Comparison of ENCODE assay signal across 8 cellular contexts in the genomic region with DNA sequence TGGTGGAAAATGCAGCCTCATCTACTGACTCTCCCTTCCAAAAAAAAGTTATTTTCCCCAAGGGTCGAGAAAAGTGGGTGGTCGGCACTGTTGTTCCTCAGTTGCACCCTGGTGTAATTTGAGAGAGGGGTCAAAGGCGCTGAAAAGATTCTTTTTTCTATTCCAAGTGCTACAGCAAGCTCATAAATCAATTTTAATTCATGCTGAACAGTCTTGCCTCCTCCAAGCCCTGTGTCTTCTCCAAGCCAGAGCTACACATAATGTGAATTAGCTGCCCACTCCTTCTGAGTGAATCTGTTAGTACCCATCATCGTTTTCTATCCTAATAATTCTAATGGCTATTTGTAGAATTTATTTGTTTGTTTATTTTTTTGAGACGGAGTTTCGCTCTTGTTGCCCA. TPM values are rescaled to one million over a fixed set of nuclear protein-coding genes. Genes with fewer than 3 reads are reported as not detected.
DNase-seq lines count a peak whose midpoint lies in the region; ATAC-seq, FAIRE-seq and TF ChIP-seq lines count a peak whose summit lies in the region.

No MANE protein-coding gene starts in this region.

- no peak for TF ChIP-seq RAD21 in H1 (IDR thresholded peaks at IDR 0.05 in 1 of 2, conservative IDR thresholded peaks at IDR 0.05 in 1 of 2; ENCODE audit: low read depth in 2 of 2, low read length in 2 of 2)

- peaks cover 3% of the 10 kb centered on the region for H3K4me1 ChIP-seq in NT2/D1 (ENCODE audit: insufficient read depth, insufficient read length)
- peaks cover 0 to 6% (median 2%) of the 10 kb centered on the region in 4 experiments; a peak in 2 of 7 replicates for H3K4me1 ChIP-seq in H1 (replicated peaks in 1 of 4; ENCODE audit: control insufficient read depth in 3 of 4, insufficient read depth in 4 of 4, low read length in 3 of 4)

- no peaks in the 10 kb centered on the region for H4K20me1 ChIP-seq in H1 (replicated peaks in 1 of 2; ENCODE audit: control insufficient read depth in 1 of 2, insufficient read depth in 2 of 2, low read length in 2 of 2)

- H2BK12ac ChIP-seq in H1 (ENCODE audit: low read depth, low read length), result no peak overlapping the region

- no peak for TF ChIP-seq EP300 in H1 (IDR thresholded peaks at IDR 0.05; ENCODE audit: borderline replicate concordance in 1 of 2, low read depth in 2 of 2, low read length in 2 of 2)

- H3K27me3 ChIP-seq in NT2/D1 (ENCODE audit: insufficient read depth, insufficient read length), result no peaks in the 10 kb centered on the region
- no peaks in the 10 kb centered on the region for H3K27me3 ChIP-seq in H1 (replicated peaks in 1 of 4; ENCODE audit: control insufficient read depth in 3 of 4, extremely low read depth in 1 of 4, insufficient read depth in 3 of 4, low read length in 3 of 4)

- 0 out of 2 replicates have a peak overlapping the region, but pooled peaks have one; percentile 56 for H2AFZ ChIP-seq in H1 (ENCODE audit: low read length)

- H3K79me2 ChIP-seq in H1 (ENCODE audit: control insufficient read depth in 1 of 2, insufficient read depth in 2 of 2, low read length in 2 of 2), result no peaks in the 10 kb centered on the region

- POLR2A ChIA-PET in H1 (lab: Charles Lee; ENCODE audit: partially characterized antibody), result interaction anchor here (0.6 to 2.5 kb wide), 7 partner anchors 9 to 270 kb away, joined by 3 to 10 read pairs (median 7); a partner anchor contains a TSS

- no peak overlapping the region for H3K14ac ChIP-seq in H1 (ENCODE audit: insufficient read length)

- no peak overlapping the region for H3K4ac ChIP-seq in H1 (replicated peaks; ENCODE audit: insufficient read length, low read depth, low read length)

- WGBS in H1 (ENCODE audit: extremely low coverage in 1 of 2, insufficient coverage in 1 of 2, insufficient read length in 1 of 2, insufficient replicate concordance in 2 of 2, low coverage in 1 of 2, low lambda C conversion rate in 2 of 2, missing lambda C conversion rate in 1 of 2), 2 experiments, result 55% methylated on average over 6 of the region's 6 CpGs; no CpG with 5 or more reads in 1 of the 2 experiments

- H3K4me1 Mint-ChIP-seq in osteocyte (ENCODE audit: unreplicated experiment), result peaks cover 9% of the 10 kb centered on the region

- no peak for FAIRE-seq in H1 (lab: Jason Lieb, UNC)

- H3K9me3 Mint-ChIP-seq in osteocyte (ENCODE audit: unreplicated experiment), result no peaks in the 10 kb centered on the region

- H3K27me3 Mint-ChIP-seq in osteocyte (ENCODE audit: unreplicated experiment), result no peaks in the 10 kb centered on the region

- H3K4me3 ChIP-seq in NT2/D1 (ENCODE audit: insufficient read length, low read depth) (peak overlapping the region; percentile 51), H1 (ENCODE audit: extremely low read depth in 1 of 4, insufficient read depth in 2 of 4, low read depth in 3 of 4, low read length in 4 of 4) (peak overlapping the region; percentile 64 to 74 (median 68))

- H2BK15ac ChIP-seq in H1 (ENCODE audit: low read length), result no peak overlapping the region

- no peak overlapping the region for H3K56ac ChIP-seq in H1 (replicated peaks; ENCODE audit: insufficient read length, low read depth, low read length)

- no peak for TF ChIP-seq CTCF in H1 (IDR thresholded peaks at IDR 0.05; ENCODE audit: control extremely low read depth in 1 of 3, insufficient read depth in 1 of 3, low read depth in 1 of 3, low read length in 3 of 3)
- no peak for TF ChIP-seq CTCF in osteocyte (IDR thresholded peaks at IDR 0.05)

- peak overlapping the region; percentile 81 for H3K4me2 ChIP-seq in H1 (ENCODE audit: insufficient read depth in 1 of 2, low read depth in 2 of 2, low read length in 2 of 2)

- H3K9me3 ChIP-seq in NT2/D1 (ENCODE audit: insufficient read depth, low read length), result no peaks in the 10 kb centered on the region
- no peaks in the 10 kb centered on the region for H3K9me3 ChIP-seq in H1 (ENCODE audit: insufficient read depth in 2 of 2, low read depth in 1 of 2, low read length in 1 of 2)

- H3K18ac ChIP-seq in H1 (ENCODE audit: extremely low read depth, low read length), result peak overlapping the region; percentile 78; the same call in 1 of the 2 replicates

- H2BK5ac ChIP-seq in H1 (ENCODE audit: low read depth, low read length), result no peak overlapping the region

- H2BK20ac ChIP-seq in H1 (ENCODE audit: low read length), result no peak overlapping the region

- H3K23me2 ChIP-seq in H1 (ENCODE audit: low read depth, low read length), result peaks cover 7% of the 10 kb centered on the region; the same call in 1 of the 2 replicates

- CTCF ChIA-PET in H1 (lab: Charles Lee; ENCODE audit: partially characterized antibody), result interaction anchor here (0.8 to 4.8 kb wide), 5 partner anchors 12 to 239 kb away, joined by 3 to 38 read pairs (median 4); no protein-coding TSS in a partner anchor

- H4K5ac ChIP-seq in H1 (ENCODE audit: insufficient read length, low read depth, low read length), result no peak overlapping the region

- no peak for TF ChIP-seq POLR2A in H1 (IDR thresholded peaks at IDR 0.05; ENCODE audit: control extremely low read depth in 1 of 2, low read depth in 2 of 2, low read length in 2 of 2)

- H3K9ac ChIP-seq in NT2/D1 (ENCODE audit: insufficient read length, low read depth), result peak overlapping the region; percentile 85
- H3K9ac ChIP-seq in H1 (replicated peaks in 1 of 4; ENCODE audit: extremely low read depth in 1 of 4, low read depth in 3 of 4, low read length in 3 of 4), result peak overlapping the region in 3 of 4 experiments; percentile 37 to 66 (median 65); a peak in 6 of 7 replicates

- no peaks in the 10 kb centered on the region for H3K79me1 ChIP-seq in H1 (ENCODE audit: low read depth, low read length)

- peak overlapping the region; percentile 83 for H3K27ac Mint-ChIP-seq in osteocyte (ENCODE audit: unreplicated experiment)

- H3K23ac ChIP-seq in H1 (ENCODE audit: insufficient read length), result no peak overlapping the region

- H3K36me3 ChIP-seq in NT2/D1 (ENCODE audit: insufficient read depth, insufficient read length, low read length) (peaks cover 16% of the 10 kb centered on the region), H1 (ENCODE audit: control insufficient read depth in 2 of 4, insufficient read depth in 4 of 4, low read length in 3 of 4) (peaks cover 0 to 8% (median 0%) of the 10 kb centered on the region in 4 experiments; a peak in 2 of 8 replicates)

- H2BK120ac ChIP-seq in H1 (replicated peaks; ENCODE audit: low read depth, low read length), result no peak overlapping the region

- ATAC-seq in HG03457 (IDR thresholded peaks at IDR 0.05; ENCODE audit: unreplicated experiment) (no peak), GM18861 (IDR thresholded peaks at IDR 0.05; ENCODE audit: unreplicated experiment) (no peak)

- H3K4me3 Mint-ChIP-seq in osteocyte (ENCODE audit: unreplicated experiment), result peak overlapping the region; percentile 77

- H2AK5ac ChIP-seq in H1 (ENCODE audit: low read depth, low read length), result no peak overlapping the region

- H3K27ac ChIP-seq in H1 (ENCODE audit: low read depth, low read length), result no peak overlapping the region

- DNase-seq in EL (peak; percentile 7), NT2/D1 (ENCODE audit: low read depth, low spot score) (no peak), H1 (ENCODE audit: low read depth in 1 of 2, low spot score in 2 of 2) (no peak), osteocyte (ENCODE audit: extremely low spot score, unreplicated experiment) (no peak), HuH-7 (ENCODE audit: low spot score) (no peak), dedifferentiated amniotic fluid mesenchymal stem cell (ENCODE audit: extremely low spot score) (no peak)

- no peak overlapping the region for H4K8ac ChIP-seq in H1 (ENCODE audit: extremely low read depth, insufficient read depth, low read length)

- peaks cover 5% of the 10 kb centered on the region for H3K36me3 Mint-ChIP-seq in osteocyte (ENCODE audit: unreplicated experiment)

- H4K91ac ChIP-seq in H1 (replicated peaks; ENCODE audit: insufficient read length, low read length), result no peak overlapping the region

TF ChIP-seq in H1, 55 proteins besides CTCF, POLR2A, EP300 and RAD21 (continues in another document):
- TF ChIP-seq POLR2AphosphoS5 (IDR thresholded peaks at IDR 0.05; ENCODE audit: low read depth, low read length) (no peak), BCL11A (IDR thresholded peaks at IDR 0.05; ENCODE audit: low read depth in 2 of 2, low read length in 2 of 2) (no peak), POU5F1 (IDR thresholded peaks at IDR 0.05; ENCODE audit: low read depth, low read length) (no peak), RXRA (IDR thresholded peaks at IDR 0.05; ENCODE audit: insufficient read depth, low read depth, low read length) (no peak), CHD1 (IDR thresholded peaks at IDR 0.05; ENCODE audit: low read depth, low read length) (no peak), JUND (IDR thresholded peaks at IDR 0.05; ENCODE audit: low read length) (no peak)
- TF ChIP-seq, protein P1, sequence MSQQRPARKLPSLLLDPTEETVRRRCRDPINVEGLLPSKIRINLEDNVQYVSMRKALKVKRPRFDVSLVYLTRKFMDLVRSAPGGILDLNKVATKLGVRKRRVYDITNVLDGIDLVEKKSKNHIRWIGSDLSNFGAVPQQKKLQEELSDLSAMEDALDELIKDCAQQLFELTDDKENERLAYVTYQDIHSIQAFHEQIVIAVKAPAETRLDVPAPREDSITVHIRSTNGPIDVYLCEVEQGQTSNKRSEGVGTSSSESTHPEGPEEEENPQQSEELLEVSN (IDR thresholded peaks at IDR 0.05), result no peak

RNA-seq across cellular contexts. Expression of a gene that starts 0.8 kb away (rescaled TPM):
- total RNA-seq in H1 (2021; fragmentation: NEBNext Ultra II Directional; extraction: Animal tissue kit (Norgen Biotek cat#: 25700)), result 22.1 and 23.4 TPM in 2 replicates
- 12.4 and 13.2 TPM in 2 replicates for polyA plus RNA-seq in H1 (2011; rRNA removed)
- 16.4 TPM for polyA plus RNA-seq in H1 (2011; cell fraction: cytosol; rRNA removed)
- polyA plus RNA-seq in H1 (2011; cell fraction: nucleus; rRNA removed), result 22.2 TPM
- 17.2 to 19.0 TPM (median 18.2 TPM) in 4 replicates for polyA plus RNA-seq in H1 (2012, experiment 1 of 2)
- 15.0 TPM for polyA plus RNA-seq in H1 (2012, experiment 2 of 2)
- 11.7 TPM for polyA plus RNA-seq in H1 (2013, experiment 1 of 2)
- 11.5 TPM for polyA plus RNA-seq in H1 (2013, experiment 2 of 2)
- polyA minus RNA-seq in H1 (2011; rRNA and poly(A)+ RNA removed), result 47.7 and 53.6 TPM in 2 replicates
- polyA minus RNA-seq in H1 (2011; cell fraction: cytosol; rRNA and poly(A)+ RNA removed), result 23.3 TPM
- polyA minus RNA-seq in H1 (2011; cell fraction: nucleus; rRNA and poly(A)+ RNA removed), result 12.9 TPM
- total RNA-seq in osteocyte, result 8.3 and 9.5 TPM in 2 replicates

RNA-seq across cellular contexts. Expression of a gene that starts 19.2 kb away (rescaled TPM):
- 33.3 and 33.6 TPM in 2 replicates for total RNA-seq in H1 (2021; fragmentation: NEBNext Ultra II Directional; extraction: Animal tissue kit (Norgen Biotek cat#: 25700))
- 6.8 and 13.6 TPM in 2 replicates for polyA plus RNA-seq in H1 (2011; rRNA removed)
- 25.1 TPM for polyA plus RNA-seq in H1 (2011; cell fraction: cytosol; rRNA removed)
- 8.2 TPM for polyA plus RNA-seq in H1 (2011; cell fraction: nucleus; rRNA removed)
- polyA plus RNA-seq in H1 (2012, experiment 1 of 2), result 19.9 to 32.6 TPM (median 21.6 TPM) in 4 replicates
- 4.7 TPM for polyA plus RNA-seq in H1 (2012, experiment 2 of 2)
- 49.1 TPM for polyA plus RNA-seq in H1 (2013, experiment 1 of 2)
- 47.3 TPM for polyA plus RNA-seq in H1 (2013, experiment 2 of 2)
- polyA minus RNA-seq in H1 (2011; rRNA and poly(A)+ RNA removed), result 12.1 and 12.5 TPM in 2 replicates
- 12.0 TPM for polyA minus RNA-seq in H1 (2011; cell fraction: cytosol; rRNA and poly(A)+ RNA removed)
- polyA minus RNA-seq in H1 (2011; cell fraction: nucleus; rRNA and poly(A)+ RNA removed), result 14.3 TPM
- 17.4 and 17.7 TPM in 2 replicates for total RNA-seq in osteocyte
